Comparison of ENCODE assay signal across 14 cellular contexts in the genomic region with DNA sequence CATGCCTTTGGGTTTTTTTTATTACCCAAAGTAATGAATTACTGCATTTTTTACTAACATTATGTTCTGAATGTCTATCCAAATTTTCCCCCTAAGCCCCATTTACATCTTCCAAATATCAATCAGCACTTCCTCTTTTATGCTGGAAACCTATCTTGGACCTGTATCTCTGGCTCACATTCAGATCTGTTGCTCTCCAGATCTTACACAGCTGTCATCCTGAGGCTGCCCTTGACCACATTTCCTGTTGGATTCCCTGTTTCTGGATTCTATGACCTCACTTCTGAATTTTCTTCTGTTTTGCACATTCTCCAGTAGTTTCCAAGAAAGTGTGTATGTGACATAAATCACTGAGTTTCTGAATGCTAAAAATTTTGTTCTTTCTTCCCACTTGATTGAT.
DNase-seq lines count a peak whose midpoint lies in the region; ATAC-seq and TF ChIP-seq lines count a peak whose summit lies in the region.
"Had no signal": no experiment of that assay in that cellular context is flagged by ENCODE, and none has a peak within 500 bp of the region (broad histone marks: within the 10 kb centered on the region; RNA-seq: fewer than 3 reads in every experiment).

No MANE protein-coding gene starts in this region.

- no peak overlapping the region for H2BK120ac ChIP-seq in mesenchymal stem cell (ENCODE audit: low read depth, low read length)

- H3K23ac ChIP-seq in mesenchymal stem cell (ENCODE audit: low read length in 2 of 2), result no peak overlapping the region

- H3K36me3 ChIP-seq in OCI-LY3 (replicated peaks; ENCODE audit: low read depth, low read length), result no peaks in the 10 kb centered on the region
- H3K36me3 ChIP-seq in mesenchymal stem cell (ENCODE audit: control insufficient read depth in 1 of 2, insufficient read depth in 2 of 2, low read depth in 1 of 2, low read length in 2 of 2), result peaks cover 0 to 4% of the 10 kb centered on the region in 2 experiments
- peaks cover 0 to 19% (median 0%) of the 10 kb centered on the region in 3 donors for H3K36me3 ChIP-seq in tibial artery

- no peak overlapping the region for H2BK5ac ChIP-seq in mesenchymal stem cell (ENCODE audit: low read depth, low read length, poor library complexity, severe bottlenecking)

- H4K8ac ChIP-seq in mesenchymal stem cell (ENCODE audit: low read length), result no peak overlapping the region

- H3K79me2 ChIP-seq in OCI-LY3 (ENCODE audit: low read length), result no peaks in the 10 kb centered on the region

- H3K27ac ChIP-seq in OCI-LY3 (ENCODE audit: low read length) (no peak overlapping the region), mesenchymal stem cell (ENCODE audit: low read length, poor library complexity, severe bottlenecking) (no peak overlapping the region), tibial artery (no peak overlapping the region)
- H3K27ac ChIP-seq: 22Rv1, psoas muscle had no signal

- H3K9ac ChIP-seq in OCI-LY3 (ENCODE audit: low read length), result no peak overlapping the region
- no peak overlapping the region for H3K9ac ChIP-seq in mesenchymal stem cell (ENCODE audit: low read length)

- TF ChIP-seq CTCF in OCI-LY3 (IDR thresholded peaks at IDR 0.05; ENCODE audit: low read depth, low read length), result no peak
- no peak for TF ChIP-seq CTCF in tibial artery (IDR thresholded peaks at IDR 0.05)

- H3K79me1 ChIP-seq in mesenchymal stem cell (replicated peaks; ENCODE audit: low read length, poor library complexity, severe bottlenecking), result no peaks in the 10 kb centered on the region

- H3K4ac ChIP-seq in mesenchymal stem cell (ENCODE audit: low read depth in 1 of 2, low read length in 2 of 2), result no peak overlapping the region

- H2AFZ ChIP-seq in OCI-LY3 (ENCODE audit: low read depth, low read length) (no peak overlapping the region), mesenchymal stem cell (ENCODE audit: low read depth, low read length) (no peak overlapping the region)

- intact Hi-C loops in tibial artery (cut with DNase I; ENCODE audit: low total_unique reads), result no loop called here

- H4K20me1 ChIP-seq in OCI-LY3 (ENCODE audit: insufficient read depth, low read length), result no peaks in the 10 kb centered on the region

- peak; percentile 4 for DNase-seq in DMS 273 (lab: John Stamatoyannopoulos, UW; ENCODE audit: unreplicated experiment)
- DNase-seq in DMS 273 treated with DMSO at 0.1 percent for 48 hours (lab: John Stamatoyannopoulos, UW), result no peak
- DNase-seq in cerebellum (ENCODE audit: low spot score), result peak; percentile 8
- DNase-seq in mesenchymal stem cell, result peak; percentile 73
- no peak for DNase-seq in NCI-H82 (lab: John Stamatoyannopoulos, UW)
- no peak for DNase-seq in tibial artery
- DNase-seq: activated CD4-positive, alpha-beta T cell treated with anti-CD3 and anti-CD28 coated beads, Interleukin-2, amount 50 U/mL, for 48 hours; activated T-cell treated with anti-CD3 and anti-CD28 coated beads, Interleukin-2, amount 50 U/mL, for 4 hours; central memory CD4-positive, alpha-beta T cell; Karpas-422; psoas muscle had no signal

- no peak overlapping the region for H3K14ac ChIP-seq in mesenchymal stem cell (ENCODE audit: low read length in 2 of 2)

- ATAC-seq in HG03469 (IDR thresholded peaks at IDR 0.05; ENCODE audit: unreplicated experiment), result no peak
- ATAC-seq: activated T-cell treated with anti-CD3 and anti-CD28 coated beads, Interleukin-2, amount 50 U/mL, for 4 hours; psoas muscle had no signal

- H3K18ac ChIP-seq in mesenchymal stem cell (ENCODE audit: low read depth in 1 of 2, low read length in 2 of 2), result no peak overlapping the region

- peaks cover 20% of the 10 kb centered on the region for H3K4me1 ChIP-seq in OCI-LY3 (ENCODE audit: low read length)
- no peaks in the 10 kb centered on the region for H3K4me1 ChIP-seq in mesenchymal stem cell (ENCODE audit: control insufficient read depth, insufficient read depth, low read depth, low read length)
- H3K4me1 ChIP-seq in tibial artery, result peaks cover 0 to 12% (median 0%) of the 10 kb centered on the region in 4 donors
- H3K4me1 ChIP-seq: psoas muscle had no signal

- H3K4me3 ChIP-seq in OCI-LY3 (ENCODE audit: low read length) (no peak overlapping the region), mesenchymal stem cell (ENCODE audit: insufficient read depth in 1 of 2, low read depth in 1 of 2, low read length in 2 of 2) (no peak overlapping the region), tibial artery (no peak overlapping the region)
- H3K4me3 ChIP-seq: psoas muscle had no signal

- H3K9me3 ChIP-seq in OCI-LY3 (ENCODE audit: insufficient read depth, low read length), result no peaks in the 10 kb centered on the region
- H3K9me3 ChIP-seq in mesenchymal stem cell (ENCODE audit: control insufficient read depth, low read length), result peaks cover 13% of the 10 kb centered on the region
- H3K9me3 ChIP-seq in tibial artery, result peaks cover 0 to 16% (median 0%) of the 10 kb centered on the region in 3 donors
- H3K9me3 ChIP-seq: psoas muscle had no signal

- no peak overlapping the region for H2BK15ac ChIP-seq in mesenchymal stem cell (ENCODE audit: low read depth, poor library complexity, severe bottlenecking)

- no peak overlapping the region for H2AK5ac ChIP-seq in mesenchymal stem cell (ENCODE audit: low read length, severe bottlenecking)

- H4K91ac ChIP-seq in mesenchymal stem cell (ENCODE audit: low read length), result no peak overlapping the region

- H3K27me3 ChIP-seq in OCI-LY3 (ENCODE audit: low read depth, low read length), result no peaks in the 10 kb centered on the region
- no peaks in the 10 kb centered on the region for H3K27me3 ChIP-seq in mesenchymal stem cell (ENCODE audit: control insufficient read depth in 1 of 2, insufficient read depth in 1 of 2, low read length in 2 of 2)
- no peaks in the 10 kb centered on the region for H3K27me3 ChIP-seq in tibial artery

- peak overlapping the region; percentile 24 for H3K4me2 ChIP-seq in OCI-LY3 (ENCODE audit: low read length)
- H3K4me2 ChIP-seq in mesenchymal stem cell (ENCODE audit: low read length, poor library complexity, severe bottlenecking), result no peak overlapping the region

- H2BK12ac ChIP-seq in mesenchymal stem cell (ENCODE audit: low read length in 2 of 2), result no peak overlapping the region

Comparison
In these comparisons a context has a peak if more than half of its experiments do, and no peak if none do; other contexts are left out.
1. DNase-seq: peak in DMS 273 (single experiment), cerebellum (single experiment) and mesenchymal stem cell (single experiment); none in DMS 273 treated with DMSO at 0.1 percent for 48 hours (single experiment), NCI-H82 (single experiment) and tibial artery (0 of 2).